Comparison of ENCODE assay signal across 8 cellular contexts in the genomic region with DNA sequence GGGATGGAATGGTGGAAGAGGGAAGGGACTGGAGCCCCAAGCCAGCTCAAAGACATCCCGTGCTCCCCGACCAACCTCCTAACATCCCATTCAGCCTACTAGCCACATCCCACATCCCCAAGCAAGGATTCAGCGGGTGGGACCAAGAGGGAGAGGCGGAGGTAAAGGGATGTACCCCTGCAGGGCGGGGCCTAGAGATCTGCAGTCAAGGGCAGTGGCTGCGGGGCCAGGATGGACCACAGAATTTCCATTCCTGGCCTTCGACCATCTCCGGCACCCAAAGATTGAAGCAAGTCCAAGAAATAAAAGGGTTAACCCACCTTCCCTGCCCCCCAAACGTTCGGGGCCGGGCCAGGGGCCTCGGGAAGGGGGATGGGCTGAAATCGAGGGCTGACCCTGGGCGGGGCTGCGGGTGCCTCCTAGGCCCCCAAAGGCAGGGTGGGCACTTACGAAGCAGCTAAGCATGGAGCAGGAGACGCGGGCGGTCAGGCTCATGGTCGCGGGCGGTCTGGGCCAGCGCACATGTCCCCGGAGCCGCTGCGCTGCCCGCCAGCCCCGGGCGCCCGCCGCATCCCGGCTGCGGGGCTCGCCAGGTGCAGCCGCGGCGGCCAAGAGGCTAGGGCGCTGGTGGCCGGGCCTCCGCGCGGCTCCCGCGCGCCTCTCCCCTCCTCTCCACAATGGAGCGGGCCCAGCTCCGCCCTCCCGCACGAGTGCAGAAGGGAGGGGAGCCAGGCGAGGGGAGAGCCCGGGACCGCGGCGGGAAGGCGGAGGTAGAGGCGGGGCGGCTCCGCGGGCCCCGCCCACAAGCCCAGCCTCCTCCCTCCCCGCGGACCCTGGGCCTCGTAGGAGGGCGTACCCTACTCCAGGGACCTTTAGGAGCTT. TPM values are rescaled to one million over a fixed set of nuclear protein-coding genes. Genes with fewer than 3 reads are reported as not detected.
A peak's percentile ranks its signal among the peaks of the same experiment; 100 is the strongest.
DNase-seq lines count a peak whose midpoint lies in the region; ATAC-seq and TF ChIP-seq lines count a peak whose summit lies in the region.

MTMR4 (minus strand) TSS at position 726 of the 882 bp plus-strand sequence; CDS start at position 495, 231 bp downstream.

- peak within 1 kb of the TSS; percentile 91 for H3K4me3 Mint-ChIP-seq in activated T-helper 2 cell treated with anti-CD3 and anti-CD28 coated beads, Interferon-gamma antibody, Interleukin-2, Interleukin-4, amounts not matched to agents 10 μg/mL and 5 μg/mL and 100 μg/mL, durations not matched to agents 14 hours and 24 hours and 36 hours (ENCODE audit: low read depth)
- H3K4me3 Mint-ChIP-seq in naive thymus-derived CD8-positive, alpha-beta T cell, result peak within 1 kb of the TSS; percentile 77 to 98 (median 86)
- peak within 1 kb of the TSS; percentile 84 for H3K4me3 Mint-ChIP-seq in stimulated activated memory B cell treated with anti-CD40 and anti-IgM and Interleukin-4, amounts not matched to agents 10 μg/mL and 1 μg/mL and 100 μg/mL, for 72 hours

- peaks cover 8% of the 10 kb centered on the region; the same call in 1 of the 2 replicates for H4K20me1 ChIP-seq in Karpas-422 (ENCODE audit: insufficient read depth, low read depth, low read length)

- H3K9me3 Mint-ChIP-seq in activated T-helper 2 cell treated with anti-CD3 and anti-CD28 coated beads, Interferon-gamma antibody, Interleukin-2, Interleukin-4, amounts not matched to agents 10 μg/mL and 5 μg/mL and 100 μg/mL, durations not matched to agents 14 hours and 24 hours and 36 hours, result no peaks in the 10 kb centered on the region
- H3K9me3 Mint-ChIP-seq in naive thymus-derived CD8-positive, alpha-beta T cell, result no peaks in the 10 kb centered on the region
- no peaks in the 10 kb centered on the region for H3K9me3 Mint-ChIP-seq in stimulated activated memory B cell treated with anti-CD40 and anti-IgM and Interleukin-4, amounts not matched to agents 10 μg/mL and 1 μg/mL and 100 μg/mL, for 72 hours

- H3K27ac ChIP-seq in Karpas-422 (ENCODE audit: low read length), result peak within 1 kb of the TSS; percentile 6; the same call in 1 of the 2 replicates

- H3K4me1 Mint-ChIP-seq in activated T-helper 2 cell treated with anti-CD3 and anti-CD28 coated beads, Interferon-gamma antibody, Interleukin-2, Interleukin-4, amounts not matched to agents 10 μg/mL and 5 μg/mL and 100 μg/mL, durations not matched to agents 14 hours and 24 hours and 36 hours (ENCODE audit: low read depth), result peaks cover 40% of the 10 kb centered on the region
- peaks cover 40 to 62% (median 58%) of the 10 kb centered on the region in 4 donors for H3K4me1 Mint-ChIP-seq in naive thymus-derived CD8-positive, alpha-beta T cell
- peaks cover 70% of the 10 kb centered on the region for H3K4me1 Mint-ChIP-seq in stimulated activated memory B cell treated with anti-CD40 and anti-IgM and Interleukin-4, amounts not matched to agents 10 μg/mL and 1 μg/mL and 100 μg/mL, for 72 hours

- H3K4me3 ChIP-seq in GM06990 (replicated peaks; ENCODE audit: low read depth, low read length) (peak within 1 kb of the TSS; percentile 86), Karpas-422 (ENCODE audit: low read length) (peak within 1 kb of the TSS; percentile 97), fibroblast of pulmonary artery (replicated peaks; ENCODE audit: low read depth, low read length) (peak within 1 kb of the TSS; percentile 76)

- H3K4me2 ChIP-seq in Karpas-422 (ENCODE audit: low read depth, low read length, poor library complexity, severe bottlenecking), result peak within 1 kb of the TSS; percentile 92

- peaks cover 59% of the 10 kb centered on the region for H3K79me2 ChIP-seq in Karpas-422 (ENCODE audit: low read length)

- H3K27me3 ChIP-seq in GM06990 (replicated peaks; ENCODE audit: control insufficient read depth, insufficient read depth, low read length) (no peaks in the 10 kb centered on the region), Karpas-422 (ENCODE audit: low read length) (no peaks in the 10 kb centered on the region)

- peak in 1 of 2 donors; percentile 15 for ATAC-seq in naive thymus-derived CD8-positive, alpha-beta T cell
- peak; percentile 31 for ATAC-seq in stimulated activated memory B cell treated with anti-CD40 and anti-IgM and Interleukin-4, amounts not matched to agents 10 μg/mL and 1 μg/mL and 100 μg/mL, for 72 hours
- ATAC-seq in HG02763 (IDR thresholded peaks at IDR 0.05; ENCODE audit: unreplicated experiment), result no peak

- H3K4me1 ChIP-seq in Karpas-422 (ENCODE audit: low read length), result peaks cover 46% of the 10 kb centered on the region

- no peak within 1 kb of the TSS for H2AFZ ChIP-seq in Karpas-422 (ENCODE audit: low read length)

- TF ChIP-seq CTCF in GM06990 (IDR thresholded peaks at IDR 0.05; ENCODE audit: insufficient read depth, low read length, poor library complexity, severe bottlenecking) (no peak), fibroblast of pulmonary artery (IDR thresholded peaks at IDR 0.05; ENCODE audit: low read length, missing control alignments) (no peak)

- H3K36me3 Mint-ChIP-seq in activated T-helper 2 cell treated with anti-CD3 and anti-CD28 coated beads, Interferon-gamma antibody, Interleukin-2, Interleukin-4, amounts not matched to agents 10 μg/mL and 5 μg/mL and 100 μg/mL, durations not matched to agents 14 hours and 24 hours and 36 hours (ENCODE audit: low read depth), result peaks cover 37% of the 10 kb centered on the region
- peaks cover 7 to 37% (median 13%) of the 10 kb centered on the region in 3 donors for H3K36me3 Mint-ChIP-seq in naive thymus-derived CD8-positive, alpha-beta T cell
- H3K36me3 Mint-ChIP-seq in stimulated activated memory B cell treated with anti-CD40 and anti-IgM and Interleukin-4, amounts not matched to agents 10 μg/mL and 1 μg/mL and 100 μg/mL, for 72 hours, result peaks cover 43% of the 10 kb centered on the region

- H3K9me2 ChIP-seq in Karpas-422 (replicated peaks; ENCODE audit: insufficient read depth, low read length), result no peaks in the 10 kb centered on the region

- intact Hi-C loops in activated T-helper 2 cell treated with anti-CD3 and anti-CD28 coated beads, Interferon-gamma antibody, Interleukin-2, Interleukin-4, amounts not matched to agents 10 μg/mL and 5 μg/mL and 100 μg/mL, durations not matched to agents 14 hours and 24 hours and 36 hours (cut with micrococcal nuclease), result no loop called here

- H3K9ac ChIP-seq in Karpas-422 (ENCODE audit: low read length), result peak within 1 kb of the TSS; percentile 89

- no peaks in the 10 kb centered on the region for H3K27me3 Mint-ChIP-seq in activated T-helper 2 cell treated with anti-CD3 and anti-CD28 coated beads, Interferon-gamma antibody, Interleukin-2, Interleukin-4, amounts not matched to agents 10 μg/mL and 5 μg/mL and 100 μg/mL, durations not matched to agents 14 hours and 24 hours and 36 hours (ENCODE audit: low read depth)
- H3K27me3 Mint-ChIP-seq in naive thymus-derived CD8-positive, alpha-beta T cell, result no peaks in the 10 kb centered on the region
- no peaks in the 10 kb centered on the region for H3K27me3 Mint-ChIP-seq in stimulated activated memory B cell treated with anti-CD40 and anti-IgM and Interleukin-4, amounts not matched to agents 10 μg/mL and 1 μg/mL and 100 μg/mL, for 72 hours

- peaks cover 19% of the 10 kb centered on the region for H3K36me3 ChIP-seq in GM06990 (ENCODE audit: control insufficient read depth, insufficient read depth, low read length)
- peaks cover 22% of the 10 kb centered on the region for H3K36me3 ChIP-seq in Karpas-422 (ENCODE audit: insufficient read depth, low read length)

- no peaks in the 10 kb centered on the region for H3K9me3 ChIP-seq in Karpas-422 (ENCODE audit: low read length)

- POLR2A ChIA-PET in naive thymus-derived CD8-positive, alpha-beta T cell (lab: Charles Lee), result interaction anchor here (0.6 to 2.4 kb wide), 8 partner anchors 14 to 641 kb away, joined by 3 to 13 read pairs (median 4); partner anchors contain the start of genes HSF5, PRR11, SKA2 and SUPT4H1

- DNase-seq in GM06990 (ENCODE audit: extremely low read depth, insufficient read length) (peak; percentile 83), Karpas-422 (peak; percentile 91), RPMI8226 (peak; percentile 88), fibroblast of pulmonary artery (ENCODE audit: low read depth) (peak; percentile 67)
- DNase-seq in activated T-helper 2 cell treated with anti-CD3 and anti-CD28 coated beads, Interferon-gamma antibody, Interleukin-2, Interleukin-4, amounts not matched to agents 10 μg/mL and 5 μg/mL and 100 μg/mL, durations not matched to agents 14 hours and 24 hours and 36 hours (ENCODE audit: low spot score), result peak; percentile 74
- DNase-seq in naive thymus-derived CD8-positive, alpha-beta T cell, result peak; percentile 42 to 79 (median 63)

- peak within 1 kb of the TSS; percentile 76 for H3K27ac Mint-ChIP-seq in activated T-helper 2 cell treated with anti-CD3 and anti-CD28 coated beads, Interferon-gamma antibody, Interleukin-2, Interleukin-4, amounts not matched to agents 10 μg/mL and 5 μg/mL and 100 μg/mL, durations not matched to agents 14 hours and 24 hours and 36 hours
- peak within 1 kb of the TSS; percentile 59 to 92 (median 86) for H3K27ac Mint-ChIP-seq in naive thymus-derived CD8-positive, alpha-beta T cell
- peak within 1 kb of the TSS; percentile 84 for H3K27ac Mint-ChIP-seq in stimulated activated memory B cell treated with anti-CD40 and anti-IgM and Interleukin-4, amounts not matched to agents 10 μg/mL and 1 μg/mL and 100 μg/mL, for 72 hours

RNA-seq across cellular contexts. Expression of gene MTMR4, which starts in this region (rescaled TPM):
- 53.6 and 64.0 TPM in 2 replicates for total RNA-seq in Karpas-422 (2014; rRNA removed; shearing (Covaris generic); ENCODE audit: low replicate concordance)
- total RNA-seq in activated T-helper 2 cell treated with anti-CD3 and anti-CD28 coated beads, Interferon-gamma antibody, Interleukin-2, Interleukin-4, amounts not matched to agents 10 μg/mL and 5 μg/mL and 100 μg/mL, durations not matched to agents 14 hours and 24 hours and 36 hours, result 82.1 and 82.9 TPM in 2 replicates
- 10 to 100 TPM; 50.6 to 54.6 TPM for total RNA-seq in naive thymus-derived CD8-positive, alpha-beta T cell
- 10 to 100 TPM; 14.8 to 22.4 (median 16.6) TPM for polyA plus RNA-seq in naive thymus-derived CD8-positive, alpha-beta T cell
